8 cellular contexts compared by ENCODE assay signal in the genomic region with DNA sequence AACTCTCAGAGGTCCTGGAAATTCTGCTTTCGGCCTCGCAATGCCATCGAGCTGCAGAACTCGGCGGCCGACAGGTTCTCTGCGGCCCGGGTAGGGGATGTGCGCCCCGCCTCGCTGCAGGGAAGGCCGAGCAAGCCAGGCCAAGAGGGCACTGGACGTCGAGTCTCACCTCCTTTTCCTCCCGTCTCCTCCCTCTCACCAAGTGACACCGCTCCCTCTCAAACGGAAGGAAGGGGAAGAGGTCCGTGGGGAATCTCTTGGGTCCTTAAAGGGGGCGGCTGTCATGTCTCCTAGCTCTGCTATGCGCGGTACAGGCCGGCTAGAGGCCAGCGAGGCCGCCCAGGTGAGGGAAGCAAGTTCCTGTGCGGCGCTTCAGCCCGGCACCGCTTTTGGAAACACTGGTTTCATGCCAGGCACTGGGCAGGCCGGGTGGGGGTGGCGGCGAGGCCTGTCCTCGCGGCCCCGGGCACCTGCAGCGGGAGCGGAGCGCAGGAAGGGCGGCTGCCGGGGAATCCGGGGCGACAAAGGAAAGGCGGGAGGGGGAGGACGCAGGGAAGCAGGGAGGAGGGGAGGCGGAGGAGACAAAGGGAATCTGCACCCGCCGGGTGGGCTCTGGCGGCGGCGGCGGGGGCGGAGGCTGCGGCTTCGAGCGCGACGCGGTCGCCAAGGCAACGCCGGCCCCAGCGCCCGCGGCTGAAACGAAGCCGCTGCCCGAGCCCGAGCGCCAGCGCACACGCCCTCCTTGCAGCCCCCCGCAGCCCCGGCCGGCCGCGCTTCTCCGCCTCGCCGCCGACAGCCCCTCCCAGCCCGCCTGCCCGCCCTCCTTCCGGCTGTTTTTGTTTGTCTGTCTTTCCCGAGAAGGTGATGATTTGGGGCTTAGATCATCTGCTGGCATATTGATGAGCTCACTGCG. TPM values are rescaled to one million over a fixed set of nuclear protein-coding genes. Genes with fewer than 3 reads are reported as not detected.
DNase-seq lines count a peak whose midpoint lies in the region; ATAC-seq and TF ChIP-seq lines count a peak whose summit lies in the region.

No MANE protein-coding gene starts in this region.

- H3K27me3 ChIP-seq in GM06990 (replicated peaks; ENCODE audit: control insufficient read depth, insufficient read depth, low read length) (no peaks in the 10 kb centered on the region), mesendoderm (ENCODE audit: insufficient read depth, low read length, poor library complexity) (no peaks in the 10 kb centered on the region)

- H3K9ac ChIP-seq in mesendoderm (ENCODE audit: low read length) = peak overlapping the region; percentile 69

- no peak for ATAC-seq in GM18861 (IDR thresholded peaks at IDR 0.05; ENCODE audit: unreplicated experiment)
- ATAC-seq in GM18517 (IDR thresholded peaks at IDR 0.05; ENCODE audit: unreplicated experiment) = no peak

- peak overlapping the region; percentile 75 for H2BK120ac ChIP-seq in mesendoderm (ENCODE audit: low read depth, low read length)

- H2BK15ac ChIP-seq in mesendoderm (replicated peaks; ENCODE audit: low read depth) = no peak overlapping the region

- no peaks in the 10 kb centered on the region for H3K79me1 ChIP-seq in mesendoderm (ENCODE audit: low read length)

- peak overlapping the region; percentile 1 for H2BK5ac ChIP-seq in mesendoderm (ENCODE audit: low read length)

- no peak overlapping the region for H4K5ac ChIP-seq in mesendoderm (ENCODE audit: low read length)

- H3K79me2 ChIP-seq in mesendoderm (ENCODE audit: control insufficient read depth, insufficient read depth, low read length) = no peaks in the 10 kb centered on the region

- peak overlapping the region; percentile 60 for H4K8ac ChIP-seq in mesendoderm (ENCODE audit: low read depth, low read length)

- no peak overlapping the region for H3K23ac ChIP-seq in mesendoderm (ENCODE audit: low read length)

- H3K27ac ChIP-seq in mesendoderm (ENCODE audit: low read depth, low read length) = peak overlapping the region; percentile 95

- peak overlapping the region; percentile 80 for H3K4me2 ChIP-seq in mesendoderm (ENCODE audit: low read length)

- DNase-seq in GM06990 (ENCODE audit: extremely low read depth, insufficient read length) (peak; percentile 89), NCI-H2029 (lab: John Stamatoyannopoulos, UW) (peak; percentile 70), ecto neural progenitor cell (ENCODE audit: low spot score) (peak; percentile 95), mesendoderm (peak; percentile 96)
- peak; percentile 79 for DNase-seq in activated CD4-positive, alpha-beta T cell treated with anti-CD3 and anti-CD28 coated beads, Interleukin-2, amount 50 U/mL, for 1 hour
- peak; percentile 60 for DNase-seq in stimulated activated naive CD4-positive, alpha-beta T cell treated with Interleukin-2 at 50 U/mL for 16 hours (lab: John Stamatoyannopoulos, UW)

- H3K36me3 ChIP-seq in GM06990 (ENCODE audit: control insufficient read depth, insufficient read depth, low read length) = no peaks in the 10 kb centered on the region
- H3K36me3 ChIP-seq in mesendoderm (ENCODE audit: control insufficient read depth, insufficient read depth, low read length) = no peaks in the 10 kb centered on the region

- peak overlapping the region; percentile 51 for H3K4me3 ChIP-seq in GM06990 (replicated peaks; ENCODE audit: low read depth, low read length)
- peak overlapping the region; percentile 21 for H3K4me3 ChIP-seq in mesendoderm (ENCODE audit: low read length)

- no peak overlapping the region for H2AK5ac ChIP-seq in mesendoderm (ENCODE audit: low read length)

- H3K4me1 ChIP-seq in mesendoderm (ENCODE audit: control insufficient read depth, low read depth, low read length) = peaks cover 24% of the 10 kb centered on the region

- peak overlapping the region; percentile 88 for H3K4ac ChIP-seq in mesendoderm (ENCODE audit: low read depth, low read length)

- no peak for TF ChIP-seq CTCF in GM06990 (IDR thresholded peaks at IDR 0.05; ENCODE audit: insufficient read depth, low read length, poor library complexity, severe bottlenecking)

- no CpG with 5 or more reads among the region's 84 CpGs for WGBS in mesendoderm (ENCODE audit: extremely low coverage, insufficient coverage, low lambda C conversion rate)

- H3K56ac ChIP-seq in mesendoderm (ENCODE audit: low read length) = peak overlapping the region; percentile 86

- H3K18ac ChIP-seq in mesendoderm (ENCODE audit: low read length) = peak overlapping the region; percentile 88

RNA-seq across cellular contexts. Expression of a gene that starts 32.3 kb away (rescaled TPM):
- 4.6 TPM for polyA plus RNA-seq in mesendoderm (2013, experiment 1 of 2)
- polyA plus RNA-seq in mesendoderm (2013, experiment 2 of 2) = 4.5 TPM
